ENCODE assay signal across 8 cellular contexts in the genomic region with DNA sequence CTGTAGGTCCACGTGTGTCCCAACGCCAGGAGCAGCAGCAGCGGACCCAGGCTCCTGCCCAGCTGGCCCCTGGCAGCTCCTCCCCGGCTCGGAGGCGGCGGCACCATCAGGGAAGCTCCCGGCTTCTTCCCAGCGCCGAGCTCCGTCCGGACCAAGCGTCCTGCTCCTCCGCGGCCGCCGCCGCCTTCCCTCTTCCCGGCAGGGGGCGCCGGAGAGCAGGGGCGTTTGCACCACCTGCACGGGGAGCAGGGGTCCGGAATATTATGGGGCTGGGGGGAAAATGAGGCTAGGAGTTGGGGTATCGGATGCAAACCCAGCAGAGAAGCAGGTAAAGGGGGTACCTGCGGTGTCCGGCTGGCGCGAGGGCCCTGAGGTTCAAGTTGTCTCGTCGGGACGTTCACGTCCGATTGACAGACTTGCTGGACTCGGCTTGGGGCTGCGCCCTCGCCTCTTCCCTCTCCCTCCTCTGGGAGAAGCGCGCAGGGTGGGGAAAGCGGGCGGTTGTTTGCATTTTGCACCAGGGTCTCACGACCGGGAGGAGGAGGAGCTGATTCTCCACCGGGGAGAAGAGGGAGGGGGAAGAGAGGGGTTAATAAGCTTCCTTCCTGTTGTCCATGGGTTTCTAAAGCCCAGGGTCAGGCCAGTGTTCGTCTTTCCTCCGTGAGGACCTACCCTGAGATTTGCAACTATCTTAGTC. TPM values are rescaled to one million over a fixed set of nuclear protein-coding genes. Genes with fewer than 3 reads are reported as not detected.
DNase-seq lines count a peak whose midpoint lies in the region; ATAC-seq and TF ChIP-seq lines count a peak whose summit lies in the region.

A gene (minus strand): TSS at position 188 of the 697 bp plus-strand sequence.

- no peaks in the 10 kb centered on the region for H3K36me3 ChIP-seq in IMR-90 (ENCODE audit: control insufficient read depth, insufficient read depth, low read length)
- H3K36me3 ChIP-seq in neuron (ENCODE audit: insufficient read depth, low read length): no peaks in the 10 kb centered on the region
- H3K36me3 ChIP-seq in vagina: no peaks in the 10 kb centered on the region

- H3K4me3 Mint-ChIP-seq in activated CD4-positive, alpha-beta memory T cell treated with anti-CD3 and anti-CD28 coated beads for 36 hours: no peak within 1 kb of the TSS

- peak within 1 kb of the TSS; percentile 63 for H3K27ac ChIP-seq in IMR-90 (ENCODE audit: insufficient read depth, low read length)
- peak within 1 kb of the TSS; percentile 33 for H3K27ac ChIP-seq in vagina

- in situ Hi-C loops in IMR-90 (cut with MboI; ENCODE audit: low sequenced_read_pairs): loop anchor here (10.0 kb wide), 2 partner anchors 63 to 233 kb away; no protein-coding TSS in a partner anchor

- BruUV-seq in IMR-90 (replicated peaks; lab: Mats Ljungman, UMichigan): no TSS peak

- H3K27me3 ChIP-seq in IMR-90 (ENCODE audit: control insufficient read depth, insufficient read depth, low read length) (no peaks in the 10 kb centered on the region), neuron (ENCODE audit: insufficient read depth, low read length) (peaks cover 64% of the 10 kb centered on the region), vagina (peaks cover 5% of the 10 kb centered on the region)

- H3K9me3 ChIP-seq in IMR-90 (ENCODE audit: control insufficient read depth, insufficient read depth, low read length) (no peaks in the 10 kb centered on the region), neuron (ENCODE audit: low read length) (no peaks in the 10 kb centered on the region), vagina (no peaks in the 10 kb centered on the region)

- no peaks in the 10 kb centered on the region for H3K36me3 Mint-ChIP-seq in activated CD4-positive, alpha-beta memory T cell treated with anti-CD3 and anti-CD28 coated beads for 36 hours

- 0 out of 2 replicates have a peak, but pooled peaks cover 5% of the 10 kb centered on the region for H3K9me1 ChIP-seq in IMR-90 (ENCODE audit: insufficient read depth, low read length)

- peak within 1 kb of the TSS; percentile 80 for H3K14ac ChIP-seq in IMR-90 (replicated peaks; ENCODE audit: low read depth, low read length)

- H2AFZ ChIP-seq in IMR-90 (replicated peaks; ENCODE audit: low read length, poor library complexity) (peak within 1 kb of the TSS; percentile 93), neuron (ENCODE audit: low read depth, low read length) (peak within 1 kb of the TSS; percentile 40)

- 0% methylated on average over 14 of the region's 46 CpGs; no CpG with 5 or more reads in 1 of the 2 experiments for WGBS in IMR-90 (ENCODE audit: extremely low coverage in 2 of 2, insufficient read length in 1 of 2), 2 experiments

- H3K9me3 Mint-ChIP-seq in activated CD4-positive, alpha-beta memory T cell treated with anti-CD3 and anti-CD28 coated beads for 36 hours: no peaks in the 10 kb centered on the region

- peak within 1 kb of the TSS; percentile 41 to 75 for H4K8ac ChIP-seq in IMR-90 (ENCODE audit: low read depth in 2 of 2, low read length in 2 of 2)

- dilution Hi-C loops in IMR-90 (cut with HindIII; ENCODE audit: low sequenced_read_pairs, unreplicated experiment): no loop called here

- peak within 1 kb of the TSS; percentile 83 for H2BK120ac ChIP-seq in IMR-90 (ENCODE audit: low read depth, low read length)

- peak within 1 kb of the TSS; percentile 80; the same call in 2 of the 3 replicates for H2BK15ac ChIP-seq in IMR-90 (ENCODE audit: low read depth, low read length)

- H4K5ac ChIP-seq in IMR-90 (ENCODE audit: low read depth, low read length): peak within 1 kb of the TSS; percentile 52

- POLR2A ChIA-PET in IMR-90 (lab: Charles Lee; ENCODE audit: unreplicated experiment): interaction anchor here (1.0 kb wide), 2 partner anchors 21 to 123 kb away, joined by 4 to 6 read pairs; no protein-coding TSS in a partner anchor
- POLR2A ChIA-PET in activated CD4-positive, alpha-beta memory T cell treated with anti-CD3 and anti-CD28 coated beads for 36 hours (lab: Charles Lee): no interaction called here

- H3K18ac ChIP-seq in IMR-90 (ENCODE audit: low read depth, low read length): peak within 1 kb of the TSS; percentile 77

- peak within 1 kb of the TSS; percentile 83 for H2AK9ac ChIP-seq in IMR-90 (replicated peaks; ENCODE audit: low read depth, low read length, poor library complexity)

- peak; percentile 75 for TF ChIP-seq RAD21 in IMR-90 (IDR thresholded peaks at IDR 0.05; ENCODE audit: low read length)

- H3K4ac ChIP-seq in IMR-90 (ENCODE audit: low read depth, low read length): peak within 1 kb of the TSS; percentile 77

- H2AK5ac ChIP-seq in IMR-90 (ENCODE audit: low read depth, low read length): peak within 1 kb of the TSS; percentile 56; the same call in 1 of the 2 replicates

- peaks cover 42% of the 10 kb centered on the region for H3K27me3 Mint-ChIP-seq in activated CD4-positive, alpha-beta memory T cell treated with anti-CD3 and anti-CD28 coated beads for 36 hours

- H4K91ac ChIP-seq in IMR-90 (ENCODE audit: insufficient read depth, low read depth, low read length): peak within 1 kb of the TSS; percentile 78

- H3K27ac Mint-ChIP-seq in activated CD4-positive, alpha-beta memory T cell treated with anti-CD3 and anti-CD28 coated beads for 36 hours: no peak within 1 kb of the TSS

- intact Hi-C loops in IMR-90 (cut with micrococcal nuclease) (loop anchor here (1.0 to 10.0 kb wide), 5 partner anchors 47 to 238 kb away; no protein-coding TSS in a partner anchor), vagina (cut with DNase I) (no loop called here)
- intact Hi-C loops in activated CD4-positive, alpha-beta memory T cell treated with anti-CD3 and anti-CD28 coated beads for 36 hours (cut with micrococcal nuclease): loop anchor here (5.0 to 10.0 kb wide), 2 partner anchors 425 to 847 kb away; a partner anchor contains a TSS

- H3K79me1 ChIP-seq in IMR-90 (ENCODE audit: low read depth in 1 of 2, low read length in 2 of 2): peaks cover 20 to 44% of the 10 kb centered on the region in 2 experiments

- CTCF ChIA-PET in IMR-90 (lab: Yijun Ruan, JAX): interaction anchor here (0.5 to 2.6 kb wide), 38 partner anchors 10 to 238 kb away, joined by 3 to 27 read pairs (median 4); no protein-coding TSS in a partner anchor
- CTCF ChIA-PET in activated CD4-positive, alpha-beta memory T cell treated with anti-CD3 and anti-CD28 coated beads for 36 hours (lab: Charles Lee): interaction anchor here (0.6 to 2.5 kb wide), 21 partner anchors 8 to 852 kb away, joined by 3 to 21 read pairs (median 3); no protein-coding TSS in a partner anchor

- H3K4me1 Mint-ChIP-seq in activated CD4-positive, alpha-beta memory T cell treated with anti-CD3 and anti-CD28 coated beads for 36 hours (ENCODE audit: low read depth): peaks cover 9% of the 10 kb centered on the region

- peak within 1 kb of the TSS; percentile 73 for H3K9ac ChIP-seq in IMR-90 (ENCODE audit: low read depth, low read length)

- DNase-seq in AG20443 (ENCODE audit: low spot score) (peak; percentile 86), IMR-90 (peak; percentile 71), fibroblast of pulmonary artery (ENCODE audit: low read depth) (peak; percentile 75), vagina (ENCODE audit: extremely low spot score in 2 of 2) (no peak), A172 (ENCODE audit: low spot score) (no peak)
- DNase-seq in activated CD4-positive, alpha-beta memory T cell treated with anti-CD3 and anti-CD28 coated beads for 36 hours: peak; percentile 61

- H3K4me3 ChIP-seq in IMR-90 (ENCODE audit: insufficient read depth, low read depth, low read length) (peak within 1 kb of the TSS; percentile 71), fibroblast of pulmonary artery (replicated peaks; ENCODE audit: low read depth, low read length) (peak within 1 kb of the TSS; percentile 76), neuron (ENCODE audit: low read length) (no peak within 1 kb of the TSS), vagina (peak within 1 kb of the TSS; percentile 51 to 57)

- H3K56ac ChIP-seq in IMR-90 (ENCODE audit: extremely low read depth, insufficient read depth, low read length): peak within 1 kb of the TSS; percentile 48

- 0 out of 2 replicates have a peak, but pooled peaks have one; percentile 11 for TF ChIP-seq POLR2A in IMR-90 (IDR thresholded peaks at IDR 0.05; ENCODE audit: low read depth, low read length)
- TF ChIP-seq POLR2A in vagina (IDR thresholded peaks at IDR 0.05): no peak

- H4K20me1 ChIP-seq in IMR-90 (ENCODE audit: insufficient read depth, low read length): no peaks in the 10 kb centered on the region

- peak within 1 kb of the TSS; percentile 94 for H3K4me2 ChIP-seq in IMR-90 (ENCODE audit: low read depth, low read length)

- ATAC-seq in GM19043 (IDR thresholded peaks at IDR 0.05; ENCODE audit: low read depth, unreplicated experiment) (peak; percentile 71), IMR-90 (ENCODE audit: low read depth) (peak; percentile 82)

- H2BK20ac ChIP-seq in IMR-90 (ENCODE audit: low read depth, low read length): peak within 1 kb of the TSS; percentile 79

- H2BK5ac ChIP-seq in IMR-90 (ENCODE audit: low read depth, low read length, poor library complexity, severe bottlenecking): peak within 1 kb of the TSS; percentile 75

- H3K23ac ChIP-seq in IMR-90 (ENCODE audit: low read depth, low read length): peak within 1 kb of the TSS; percentile 80

- TF ChIP-seq CTCF in IMR-90 (conservative IDR thresholded peaks at IDR 0.05; ENCODE audit: low read depth, low read length) (peak; percentile 82), fibroblast of pulmonary artery (IDR thresholded peaks at IDR 0.05; ENCODE audit: low read length, missing control alignments) (peak; percentile 81), vagina (IDR thresholded peaks at IDR 0.05) (peak; percentile 9 to 63 (median 54))

- H3K4me1 ChIP-seq in IMR-90 (ENCODE audit: control insufficient read depth, insufficient read depth, low read length): peaks cover 13% of the 10 kb centered on the region
- H3K4me1 ChIP-seq in neuron (ENCODE audit: insufficient read depth, low read length): peaks cover 3% of the 10 kb centered on the region
- peaks cover 22% of the 10 kb centered on the region for H3K4me1 ChIP-seq in vagina

TF ChIP-seq in IMR-90, 13 proteins besides CTCF, POLR2A, EP300 and RAD21 (continues in another document):
- TF ChIP-seq RFX5 (IDR thresholded peaks at IDR 0.05; ENCODE audit: low read depth, low read length) (no peak), MAFK (IDR thresholded peaks at IDR 0.05; ENCODE audit: low read depth, low read length) (no peak), FOS (IDR thresholded peaks at IDR 0.05; ENCODE audit: low read depth, low read length) (no peak)

RNA-seq across cellular contexts. Expression of the gene that starts here (rescaled TPM):
- total RNA-seq in IMR-90 (2012; rRNA removed) (93.9 and 148 TPM in 2 replicates), vagina (2.9 TPM)
- 64.8 and 65.1 TPM in 2 replicates for polyA plus RNA-seq in IMR-90 (2012; rRNA removed)
- 37.7 and 114 TPM in 2 replicates for polyA plus RNA-seq in IMR-90 (2012; cell fraction: cytosol; rRNA removed)
- polyA plus RNA-seq in IMR-90 (2012; cell fraction: nucleus; rRNA removed; ENCODE audit: low replicate concordance): 22.9 and 25.9 TPM in 2 replicates
- under 1 TPM in 1 of 2 experiments, not detected in 1; 0.36 TPM for total RNA-seq in activated CD4-positive, alpha-beta memory T cell treated with anti-CD3 and anti-CD28 coated beads for 36 hours
- 6.5 and 8.3 TPM in 2 replicates for total RNA-seq in A172 (2014; rRNA removed; shearing (Covaris generic))

Comparison
In these comparisons a context has a peak if more than half of its experiments do, and no peak if none do; other contexts are left out.
1. RNA of the gene that starts here (total RNA-seq): 93.9 to 148 TPM in IMR-90; 6.5 to 8.3 TPM in A172, 2.9 TPM in vagina (single experiment) and 0.36 TPM in activated CD4-positive, alpha-beta memory T cell treated with anti-CD3 and anti-CD28 coated beads for 36 hours; every median in the first group is over 10 times any median in the second.
2. Peak in DNase-seq in activated CD4-positive, alpha-beta memory T cell treated with anti-CD3 and anti-CD28 coated beads for 36 hours; RNA of the gene not detected or under 1 TPM.
3. DNase-seq: peak in AG20443 (single experiment), IMR-90 (single experiment) and fibroblast of pulmonary artery (single experiment); none in vagina (0 of 2) and A172 (single experiment).
4. Peak in every context shown above with its lines, with median percentiles within 50 percentile points of each other: CTCF ChIP-seq.